ENCODE assay signal across 8 cellular contexts in genomic region chr18:69845588-69846506, GRCh38.
A peak's percentile ranks its signal among the peaks of the same experiment; 100 is the strongest.
DNase-seq lines count a peak whose midpoint lies in the region; ATAC-seq, FAIRE-seq and TF ChIP-seq lines count a peak whose summit lies in the region.

No MANE protein-coding gene starts in this region.

- no peaks in the 10 kb centered on the region for H3K9me2 ChIP-seq in SK-N-SH

- no peaks in the 10 kb centered on the region for H4K20me1 ChIP-seq in SK-N-SH (ENCODE audit: insufficient read depth)

- no peak overlapping the region for H2AFZ ChIP-seq in SK-N-SH (ENCODE audit: low read depth)

- TF ChIP-seq EP300 in SK-N-SH (IDR thresholded peaks at IDR 0.05; ENCODE audit: borderline replicate concordance in 1 of 2, low read depth in 1 of 2, low read length in 1 of 2): no peak

- H3K4me3 ChIP-seq in SK-N-SH (ENCODE audit: low read depth in 2 of 2, low read length in 1 of 2) (no peak overlapping the region), BE2C (ENCODE audit: low read depth, low read length) (no peak overlapping the region)

- H3K4me2 ChIP-seq in SK-N-SH: no peak overlapping the region

- POLR2A ChIA-PET in SK-N-SH (lab: Yijun Ruan, JAX) (no interaction called here), GM10248 (lab: Yijun Ruan, JAX) (no interaction called here)

- H3K9ac ChIP-seq in SK-N-SH: no peak overlapping the region

- CTCF ChIA-PET in SK-N-SH (lab: Yijun Ruan, JAX): no interaction called here
- CTCF ChIA-PET in GM10248 (lab: Yijun Ruan, JAX): interaction anchor here (0.7 to 1.1 kb wide), 2 partner anchors 101 to 183 kb away, joined by 3 read pairs; no protein-coding TSS in a partner anchor

- ATAC-seq in GM21619 (IDR thresholded peaks at IDR 0.05; ENCODE audit: unreplicated experiment): no peak

- no peak for TF ChIP-seq CTCF in SK-N-SH (IDR thresholded peaks at IDR 0.05)
- no peak for TF ChIP-seq CTCF in GM10248 (IDR thresholded peaks at IDR 0.05; ENCODE audit: control extremely low read depth, extremely low read depth, low read depth, missing control alignments)
- no peak for TF ChIP-seq CTCF in BE2C (IDR thresholded peaks at IDR 0.05; ENCODE audit: low read depth, low read length)

- 0 out of 2 replicates have a peak, but pooled peaks have one; percentile 4 for TF ChIP-seq RAD21 in SK-N-SH (IDR thresholded peaks at IDR 0.05; ENCODE audit: low read length)

- H3K27me3 ChIP-seq in SK-N-SH (ENCODE audit: insufficient read depth) (no peaks in the 10 kb centered on the region), BE2C (no peaks in the 10 kb centered on the region)

- no peaks in the 10 kb centered on the region for H3K36me3 ChIP-seq in SK-N-SH (replicated peaks in 1 of 2; ENCODE audit: control insufficient read depth in 1 of 2, insufficient read depth in 2 of 2, low read length in 1 of 2)
- no peaks in the 10 kb centered on the region for H3K36me3 ChIP-seq in BE2C

- H3K4me1 ChIP-seq in SK-N-SH (ENCODE audit: control insufficient read depth in 1 of 2, insufficient read depth in 2 of 2, low read depth in 1 of 2, low read length in 1 of 2) (no peaks in the 10 kb centered on the region; a peak in 2 of 4 replicates), BE2C (no peaks in the 10 kb centered on the region)

- peak overlapping the region in 1 of 2 experiments; percentile 28; a peak in 1 of 4 replicates for H3K27ac ChIP-seq in SK-N-SH (ENCODE audit: low read depth in 2 of 2, low read length in 1 of 2)

- H3K79me2 ChIP-seq in SK-N-SH (ENCODE audit: insufficient read depth): no peaks in the 10 kb centered on the region

- FAIRE-seq in frontal cortex (lab: Jason Lieb, UNC): no peak

- no peaks in the 10 kb centered on the region for H3K9me3 ChIP-seq in SK-N-SH
- H3K9me3 ChIP-seq in BE2C: no peaks in the 10 kb centered on the region

- H3F3A ChIP-seq in SK-N-SH (replicated peaks; ENCODE audit: insufficient read depth): no peaks in the 10 kb centered on the region

- peak; percentile 15 for DNase-seq in EH (ENCODE audit: low read depth)
- peak; percentile 95 for DNase-seq in NCI-H1105 (lab: John Stamatoyannopoulos, UW)
- DNase-seq in SK-N-SH: no peak
- DNase-seq in medulla oblongata (ENCODE audit: extremely low spot score): peak; percentile 6
- DNase-seq in GM10248 (ENCODE audit: extremely low spot score): no peak
- no peak for DNase-seq in frontal cortex (ENCODE audit: low spot score in 2 of 2)
- DNase-seq in BE2C: no peak

- WGBS in SK-N-SH (ENCODE audit: low lambda C conversion rate): 93% methylated on average over 8 of the region's 8 CpGs

TF ChIP-seq in SK-N-SH, 30 proteins besides CTCF, POLR2A, EP300 and RAD21:
- no peak for TF ChIP-seq MEF2A (IDR thresholded peaks at IDR 0.05; ENCODE audit: borderline replicate concordance, low read depth)
- no peak for TF ChIP-seq RCOR1 (IDR thresholded peaks at IDR 0.05; ENCODE audit: low read length)
- no peak for TF ChIP-seq NRF1 (IDR thresholded peaks at IDR 0.05; ENCODE audit: low read depth, low read length)
- TF ChIP-seq GATA2 (CRISPR knock-in tag; IDR thresholded peaks at IDR 0.05): no peak
- no peak for TF ChIP-seq SMC3 (IDR thresholded peaks at IDR 0.05; ENCODE audit: low read depth, low read length)
- TF ChIP-seq MXI1 (IDR thresholded peaks at IDR 0.05; ENCODE audit: low read depth, low read length): no peak
- no peak for TF ChIP-seq NFIC (IDR thresholded peaks at IDR 0.05; ENCODE audit: borderline replicate concordance)
- TF ChIP-seq PBX3 (IDR thresholded peaks at IDR 0.05): no peak
- no peak for TF ChIP-seq GABPA (IDR thresholded peaks at IDR 0.05; ENCODE audit: low read depth)
- no peak for TF ChIP-seq TEAD4 (IDR thresholded peaks at IDR 0.05; ENCODE audit: borderline replicate concordance, insufficient read depth)
- TF ChIP-seq REST (IDR thresholded peaks at IDR 0.05; ENCODE audit: low read depth, low read length): no peak
- TF ChIP-seq JUND (IDR thresholded peaks at IDR 0.05): no peak
- no peak for TF ChIP-seq USF1 (IDR thresholded peaks at IDR 0.05; ENCODE audit: borderline replicate concordance, low read depth)
- TF ChIP-seq YY1 (IDR thresholded peaks at IDR 0.05; ENCODE audit: low read depth): no peak
- no peak for TF ChIP-seq ELF1 (IDR thresholded peaks at IDR 0.05)
- no peak for TF ChIP-seq TCF12 (IDR thresholded peaks at IDR 0.05)
- TF ChIP-seq RXRA (IDR thresholded peaks at IDR 0.05; ENCODE audit: borderline replicate concordance, low read depth): no peak
- no peak for TF ChIP-seq TAF1 (IDR thresholded peaks at IDR 0.05; ENCODE audit: borderline replicate concordance, low read depth, low read length)
- TF ChIP-seq CHD2 (IDR thresholded peaks at IDR 0.05; ENCODE audit: low read length, partially characterized antibody): no peak
TF ChIP-seq in SK-N-SH: peak in this region for 0.

Comparison
In these comparisons a context has a peak if more than half of its experiments do, and no peak if none do; other contexts are left out.
1. DNase-seq: peak in EH (single experiment), NCI-H1105 (single experiment) and medulla oblongata (single experiment); none in SK-N-SH (single experiment), GM10248 (single experiment), frontal cortex (0 of 2) and BE2C (single experiment).